ENCODE assay signal across 18 cellular contexts in the genomic region with DNA sequence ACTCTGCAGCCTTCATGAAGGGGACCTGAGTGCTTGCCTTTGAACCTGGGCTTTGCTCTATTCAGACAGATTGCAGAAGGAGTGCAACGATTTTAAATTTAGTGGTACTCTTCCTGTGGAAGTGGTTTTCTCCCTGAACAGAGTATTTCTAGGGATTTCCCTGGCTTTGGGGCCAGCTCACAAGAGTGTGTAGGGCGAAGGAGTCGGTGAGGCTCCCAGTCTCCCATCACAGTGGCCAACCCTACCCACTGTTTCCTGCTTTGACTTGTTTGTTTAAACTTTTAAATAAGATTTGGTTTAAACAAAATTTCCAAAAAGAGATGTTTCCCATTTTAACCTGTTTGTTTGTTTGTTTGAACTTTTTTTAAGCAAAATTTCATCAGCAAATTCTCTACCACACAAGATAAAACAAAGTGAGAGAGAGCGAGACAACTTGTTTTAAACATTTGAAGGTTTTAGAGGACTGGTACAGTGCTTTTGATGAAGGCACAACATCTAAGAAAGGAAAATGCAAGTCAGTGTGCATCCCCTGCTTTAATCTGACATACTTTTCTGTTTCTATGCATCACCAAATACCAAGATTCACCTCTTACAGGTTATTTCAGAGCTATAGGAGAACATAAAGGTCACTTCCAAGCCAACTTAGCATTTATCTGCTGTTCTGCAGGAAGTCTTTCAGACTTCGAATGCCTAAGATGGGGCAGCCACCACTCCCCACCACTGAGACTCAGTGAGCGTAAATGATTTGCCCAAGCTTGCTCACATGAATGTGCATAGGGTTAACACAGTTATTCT. TPM values are rescaled to one million over a fixed set of nuclear protein-coding genes. Genes with fewer than 3 reads are reported as not detected.
"Had no signal": no experiment of that assay in that cellular context is flagged by ENCODE, and none has a peak within 500 bp of the region (broad histone marks: within the 10 kb centered on the region; RNA-seq: fewer than 3 reads in every experiment).

No MANE protein-coding gene starts in this region.

- DNase-seq: effector memory CD4-positive, alpha-beta T cell; foreskin melanocyte; heart left ventricle; immature natural killer cell; mesendoderm; nephron progenitor cell; right cardiac atrium; small intestine; stimulated activated CD4-positive, alpha-beta T cell treated with anti-CD3 and anti-CD28 coated beads, Interleukin-4, amount 100 ng/mL, for 24 hours; T1000; upper lobe of right lung had no signal

- H3K9me3 Mint-ChIP-seq: dendritic cell treated with granulocyte-macrophage colony-stimulating factor and Interleukin-4, amounts not matched to agents 40 ng/mL and 50 ng/mL, for 4 days; nephron progenitor cell had no signal

- H3K4me1 Mint-ChIP-seq: nephron progenitor cell had no signal

- H3K4me3 Mint-ChIP-seq: activated T-helper 17 cell treated with anti-CD3 and anti-CD28 coated beads, Interleukin-2, amount 50 U/mL, for 72 hours; dendritic cell treated with granulocyte-macrophage colony-stimulating factor and Interleukin-4, amounts not matched to agents 40 ng/mL and 50 ng/mL, for 4 days; immature natural killer cell; nephron progenitor cell had no signal

- H3K27me3 Mint-ChIP-seq: activated T-helper 17 cell treated with anti-CD3 and anti-CD28 coated beads, Interleukin-2, amount 50 U/mL, for 72 hours; dendritic cell treated with granulocyte-macrophage colony-stimulating factor and Interleukin-4, amounts not matched to agents 40 ng/mL and 50 ng/mL, for 4 days; progenitor cell of endocrine pancreas had no signal

- ATAC-seq: activated T-helper 17 cell treated with anti-CD3 and anti-CD28 coated beads, Interleukin-2, amount 50 U/mL, for 72 hours; upper lobe of right lung had no signal

- H3K27ac Mint-ChIP-seq: activated T-helper 17 cell treated with anti-CD3 and anti-CD28 coated beads, Interleukin-2, amount 50 U/mL, for 72 hours; dendritic cell treated with granulocyte-macrophage colony-stimulating factor and Interleukin-4, amounts not matched to agents 40 ng/mL and 50 ng/mL, for 4 days; immature natural killer cell; nephron progenitor cell; progenitor cell of endocrine pancreas had no signal

RNA-seq across cellular contexts. Expression of a gene that starts 6.6 kb away (rescaled TPM):
- total RNA-seq: astrocyte, bronchial epithelial cell, fibroblast of lung, progenitor cell of endocrine pancreas, SK-MEL-5 had no signal

RNA-seq across cellular contexts. Expression of a gene that starts 37.0 kb away (rescaled TPM):
- total RNA-seq: bronchial epithelial cell, SK-MEL-5 had no signal
